In the genomic region with DNA sequence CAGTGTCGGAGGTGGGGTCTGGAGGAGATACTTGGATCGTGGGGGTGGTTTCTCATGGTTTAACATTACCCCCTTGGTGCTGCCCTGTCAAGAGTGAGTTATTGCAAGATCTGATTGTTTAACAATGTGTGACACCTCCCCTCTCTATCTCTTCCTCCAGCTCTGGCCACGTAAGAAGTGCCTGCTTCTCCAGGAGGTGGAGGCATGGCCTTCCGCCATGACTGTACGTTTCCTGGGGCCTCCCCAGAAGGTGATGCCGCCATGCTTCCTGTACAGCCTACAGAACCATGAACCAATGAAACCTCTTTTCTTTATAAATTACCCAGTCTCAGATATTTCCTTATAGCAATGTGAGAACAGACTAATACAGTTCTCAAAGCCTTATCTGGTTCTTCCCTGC, we compare ENCODE assay signal across 26 cellular contexts.
A peak's percentile ranks its signal among the peaks of the same experiment; 100 is the strongest.
DNase-seq lines count a peak whose midpoint lies in the region; ATAC-seq, FAIRE-seq and TF ChIP-seq lines count a peak whose summit lies in the region.
"Had no signal": no experiment of that assay in that cellular context is flagged by ENCODE, and none has a peak within 500 bp of the region (broad histone marks: within the 10 kb centered on the region; RNA-seq: fewer than 3 reads in every experiment).

No MANE protein-coding gene starts in this region.

- in situ Hi-C loops in K562 (cut with MboI): no loop called here

- WGBS in K562 (ENCODE audit: insufficient coverage, low coverage, missing lambda C conversion rate): 2% methylated on average over 6 of the region's 6 CpGs

- no peak for TF ChIP-seq RAD21 in K562 (CRISPR knock-in tag; conservative IDR thresholded peaks at IDR 0.05 in 1 of 2, IDR thresholded peaks at IDR 0.05 in 1 of 2)

- H3K36me3 Mint-ChIP-seq in MCF 10A (ENCODE audit: insufficient read depth, unreplicated experiment) (no peaks in the 10 kb centered on the region), T-cell (no peaks in the 10 kb centered on the region)
- H3K36me3 Mint-ChIP-seq: CD14-positive monocyte; CD4-positive, alpha-beta memory T cell; CD4-positive, CD25-positive, alpha-beta regulatory T cell; CD8-positive, alpha-beta memory T cell had no signal

- intact Hi-C loops in K562 (cut with micrococcal nuclease): no loop called here
- intact Hi-C loops in MCF 10A (cut with micrococcal nuclease): no loop called here

- no peaks in the 10 kb centered on the region for H3K9me3 Mint-ChIP-seq in MCF 10A (ENCODE audit: unreplicated experiment)
- peaks cover 4 to 22% (median 8%) of the 10 kb centered on the region in 3 donors for H3K9me3 Mint-ChIP-seq in T-cell

- peak; percentile 81 for ATAC-seq in K562
- ATAC-seq in T-cell (replicated peaks in 1 of 4): no peak
- ATAC-seq: GM12878 had no signal

- TF ChIP-seq EP300 in K562 (IDR thresholded peaks at IDR 0.05; ENCODE audit: low read length): peak; percentile 30; the same call in 1 of the 2 replicates

- FAIRE-seq in K562 (lab: Jason Lieb, UNC): no peak
- FAIRE-seq: A204.1, GM12878, GM12892, GM18507 had no signal

- H3K4me3 Mint-ChIP-seq in MCF 10A (ENCODE audit: unreplicated experiment) (no peak overlapping the region), T-cell (no peak overlapping the region)
- H3K4me3 Mint-ChIP-seq: CD14-positive monocyte; CD4-positive, alpha-beta memory T cell; CD4-positive, CD25-positive, alpha-beta regulatory T cell; CD8-positive, alpha-beta memory T cell had no signal

- no peaks in the 10 kb centered on the region; a peak in 1 of 5 replicates for H3K27me3 ChIP-seq in K562 (ENCODE audit: control insufficient read depth in 2 of 2, insufficient read depth in 2 of 2, low read length in 2 of 2)
- H3K27me3 ChIP-seq: BE2C, BLaER1 had no signal

- TF ChIP-seq CTCF in K562 (IDR thresholded peaks at IDR 0.05 in 2 of 3, conservative IDR thresholded peaks at IDR 0.05 in 1 of 3; ENCODE audit: insufficient read depth in 2 of 3, low read depth in 1 of 3, low read length in 3 of 3) (no peak), MCF 10A (IDR thresholded peaks at IDR 0.05; ENCODE audit: unreplicated experiment) (no peak)

- H3K36me3 ChIP-seq in K562 (ENCODE audit: control insufficient read depth, insufficient read depth, low read length): no peaks in the 10 kb centered on the region
- H3K36me3 ChIP-seq: BE2C, BLaER1 had no signal

- no peak overlapping the region for H3K4me2 ChIP-seq in K562 (ENCODE audit: insufficient read depth, low read length)
- H3K4me2 ChIP-seq: BLaER1 had no signal

- no peaks in the 10 kb centered on the region for H3K9me3 ChIP-seq in K562 (replicated peaks; ENCODE audit: control insufficient read depth, insufficient read depth, low read depth, low read length)
- H3K9me3 ChIP-seq: BE2C, BLaER1 had no signal

- no peaks in the 10 kb centered on the region for H4K20me1 ChIP-seq in K562 (replicated peaks; ENCODE audit: control insufficient read depth, insufficient read depth, low read length)
- H4K20me1 ChIP-seq: BLaER1 had no signal

- peak in 1 of 4 experiments; percentile 44 for DNase-seq in K562 (ENCODE audit: extremely low read depth in 1 of 4, low spot score in 3 of 4)
- peak; percentile 57 for DNase-seq in left kidney (ENCODE audit: low read depth, low spot score)
- DNase-seq in MCF 10A (ENCODE audit: unreplicated experiment): no peak
- no peak for DNase-seq in T-cell
- DNase-seq in activated naive CD4-positive, alpha-beta T cell (lab: John Stamatoyannopoulos, UW): no peak
- DNase-seq: 8988T; ACHN; BE2C; C1 segment of cervical spinal cord; CD4-positive, alpha-beta memory T cell; CD4-positive, CD25-positive, alpha-beta regulatory T cell; CD8-positive, alpha-beta memory T cell; COR-L47; DMS 273 treated with DMSO at 0.1 percent for 48 hours; DMS153; DMS53; DMS79; DND-41; EL; GDM1 had no signal

- H3K27ac Mint-ChIP-seq in MCF 10A (ENCODE audit: low read depth, unreplicated experiment) (no peak overlapping the region), T-cell (no peak overlapping the region)
- H3K27ac Mint-ChIP-seq: CD14-positive monocyte; CD4-positive, alpha-beta memory T cell; CD4-positive, CD25-positive, alpha-beta regulatory T cell; CD8-positive, alpha-beta memory T cell had no signal

- CTCF ChIA-PET in K562 (lab: Yijun Ruan, JAX; ENCODE audit: low intra/inter-chr PET ratio): no interaction called here
- CTCF ChIA-PET in MCF 10A (lab: Yijun Ruan, JAX): no interaction called here
- CTCF ChIA-PET in T-cell (lab: Charles Lee): no interaction called here

- TF ChIP-seq POLR2A in K562 (conservative IDR thresholded peaks at IDR 0.05): no peak

- H3K27ac ChIP-seq in K562 (ENCODE audit: extremely low read depth, low read depth, low read length): no peak overlapping the region
- H3K27ac ChIP-seq: BLaER1 had no signal

- H3K4me3 ChIP-seq in K562: no peak overlapping the region
- H3K4me3 ChIP-seq: BLaER1, GM12878 had no signal

- peaks cover 5% of the 10 kb centered on the region for H3K4me1 Mint-ChIP-seq in MCF 10A (ENCODE audit: insufficient read depth, unreplicated experiment)
- H3K4me1 Mint-ChIP-seq in T-cell: no peaks in the 10 kb centered on the region
- H3K4me1 Mint-ChIP-seq: CD4-positive, alpha-beta memory T cell; CD4-positive, CD25-positive, alpha-beta regulatory T cell; CD8-positive, alpha-beta memory T cell had no signal

- H2AFZ ChIP-seq in K562 (ENCODE audit: low read depth, low read length): peak overlapping the region; percentile 60; the same call in 1 of the 2 replicates

- H3K4me1 ChIP-seq in K562 (replicated peaks in 1 of 2; ENCODE audit: control insufficient read depth in 2 of 2, insufficient read depth in 2 of 2, low read length in 2 of 2): no peaks in the 10 kb centered on the region; a peak in 1 of 5 replicates
- H3K4me1 ChIP-seq: BE2C had no signal

- H3K9ac ChIP-seq in K562 (ENCODE audit: insufficient read depth in 1 of 2, low read depth in 2 of 2, low read length in 2 of 2): no peak overlapping the region
- H3K9ac ChIP-seq: BLaER1 had no signal

- no peaks in the 10 kb centered on the region for H3K79me2 ChIP-seq in K562 (ENCODE audit: control insufficient read depth, insufficient read depth, low read length)

- H3K27me3 Mint-ChIP-seq in MCF 10A (ENCODE audit: insufficient read depth, unreplicated experiment) (no peaks in the 10 kb centered on the region), T-cell (no peaks in the 10 kb centered on the region)
- H3K27me3 Mint-ChIP-seq: CD4-positive, alpha-beta memory T cell; CD4-positive, CD25-positive, alpha-beta regulatory T cell; CD8-positive, alpha-beta memory T cell had no signal

- H3K9me1 ChIP-seq in K562 (ENCODE audit: control insufficient read depth, insufficient read depth, low read length): no peaks in the 10 kb centered on the region

- POLR2A ChIA-PET in K562 (lab: Yijun Ruan, JAX) (no interaction called here), MCF 10A (lab: Yijun Ruan, JAX) (no interaction called here), T-cell (lab: Charles Lee) (no interaction called here)

- no TSS peak for BruUV-seq in K562 (replicated peaks; lab: Mats Ljungman, UMichigan)
- no TSS peak for BruUV-seq in MCF 10A (replicated peaks; lab: Mats Ljungman, UMichigan)

TF ChIP-seq in K562, 482 proteins besides CTCF, POLR2A, EP300 and RAD21 (continues in another document):
- TF ChIP-seq CBFA2T2 (conservative IDR thresholded peaks at IDR 0.05) (0 out of 2 replicates have a peak, but pooled peaks have one; percentile 11), ZNF41 (CRISPR knock-in tag; conservative IDR thresholded peaks at IDR 0.05) (no peak), PPARD (CRISPR knock-in tag; IDR thresholded peaks at IDR 0.05) (no peak), JUND (IDR thresholded peaks at IDR 0.05; ENCODE audit: borderline replicate concordance, low read depth, low read length) (no peak), JUND (tag; IDR thresholded peaks at IDR 0.05; ENCODE audit: borderline replicate concordance, low read depth, low read length) (no peak)
- TF ChIP-seq, protein P1, sequence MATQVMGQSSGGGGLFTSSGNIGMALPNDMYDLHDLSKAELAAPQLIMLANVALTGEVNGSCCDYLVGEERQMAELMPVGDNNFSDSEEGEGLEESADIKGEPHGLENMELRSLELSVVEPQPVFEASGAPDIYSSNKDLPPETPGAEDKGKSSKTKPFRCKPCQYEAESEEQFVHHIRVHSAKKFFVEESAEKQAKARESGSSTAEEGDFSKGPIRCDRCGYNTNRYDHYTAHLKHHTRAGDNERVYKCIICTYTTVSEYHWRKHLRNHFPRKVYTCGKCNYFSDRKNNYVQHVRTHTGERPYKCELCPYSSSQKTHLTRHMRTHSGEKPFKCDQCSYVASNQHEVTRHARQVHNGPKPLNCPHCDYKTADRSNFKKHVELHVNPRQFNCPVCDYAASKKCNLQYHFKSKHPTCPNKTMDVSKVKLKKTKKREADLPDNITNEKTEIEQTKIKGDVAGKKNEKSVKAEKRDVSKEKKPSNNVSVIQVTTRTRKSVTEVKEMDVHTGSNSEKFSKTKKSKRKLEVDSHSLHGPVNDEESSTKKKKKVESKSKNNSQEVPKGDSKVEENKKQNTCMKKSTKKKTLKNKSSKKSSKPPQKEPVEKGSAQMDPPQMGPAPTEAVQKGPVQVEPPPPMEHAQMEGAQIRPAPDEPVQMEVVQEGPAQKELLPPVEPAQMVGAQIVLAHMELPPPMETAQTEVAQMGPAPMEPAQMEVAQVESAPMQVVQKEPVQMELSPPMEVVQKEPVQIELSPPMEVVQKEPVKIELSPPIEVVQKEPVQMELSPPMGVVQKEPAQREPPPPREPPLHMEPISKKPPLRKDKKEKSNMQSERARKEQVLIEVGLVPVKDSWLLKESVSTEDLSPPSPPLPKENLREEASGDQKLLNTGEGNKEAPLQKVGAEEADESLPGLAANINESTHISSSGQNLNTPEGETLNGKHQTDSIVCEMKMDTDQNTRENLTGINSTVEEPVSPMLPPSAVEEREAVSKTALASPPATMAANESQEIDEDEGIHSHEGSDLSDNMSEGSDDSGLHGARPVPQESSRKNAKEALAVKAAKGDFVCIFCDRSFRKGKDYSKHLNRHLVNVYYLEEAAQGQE (CRISPR knock-in tag; IDR thresholded peaks at IDR 0.05; ENCODE audit: low read depth): no peak
